ENCODE assay signal across 12 cellular contexts in genomic region chr14:76181546-76181945, GRCh38. TPM values are rescaled to one million over a fixed set of nuclear protein-coding genes. Genes with fewer than 3 reads are reported as not detected.
DNase-seq lines count a peak whose midpoint lies in the region; TF ChIP-seq lines count a peak whose summit lies in the region.
"Had no signal": no experiment of that assay in that cellular context is flagged by ENCODE, and none has a peak within 500 bp of the region (broad histone marks: within the 10 kb centered on the region; RNA-seq: fewer than 3 reads in every experiment).

No MANE protein-coding gene starts in this region.

- H3K36me3 ChIP-seq in GM23248 (ENCODE audit: low read depth) (peaks cover 46% of the 10 kb centered on the region), Peyer's patch (peaks cover 0 to 59% (median 0%) of the 10 kb centered on the region in 3 donors)

- in situ Hi-C loops in GM23248 (cut with MboI): no loop called here

- H3F3A ChIP-seq in GM23248 (ENCODE audit: insufficient read depth): no peaks in the 10 kb centered on the region

- peak; percentile 10 for DNase-seq in AG20443 (ENCODE audit: low spot score)
- DNase-seq in GM23248: peak; percentile 34
- peak; percentile 66 for DNase-seq in RKO (ENCODE audit: low spot score)
- DNase-seq in foreskin fibroblast: peak in 1 of 2 donors; percentile 27
- no peak for DNase-seq in Peyer's patch
- no peak for DNase-seq in HuH-7 (ENCODE audit: low spot score)
- no peak for DNase-seq in activated T-helper 2 cell treated with anti-CD3 and anti-CD28 coated beads, Interferon-gamma antibody, Interleukin-2, Interleukin-4, amounts not matched to agents 10 μg/mL and 5 μg/mL and 100 μg/mL, durations not matched to agents 14 hours and 24 hours and 36 hours (ENCODE audit: low spot score)
- DNase-seq in NCI-H2227 (lab: John Stamatoyannopoulos, UW; ENCODE audit: unreplicated experiment): no peak
- DNase-seq: activated gamma-delta T cell, colonic mucosa, MV-4-11, small intestine had no signal

- H3K79me2 ChIP-seq in GM23248 (ENCODE audit: insufficient read depth): peaks cover 47% of the 10 kb centered on the region

- peaks cover 2% of the 10 kb centered on the region for H3K4me1 Mint-ChIP-seq in activated T-helper 2 cell treated with anti-CD3 and anti-CD28 coated beads, Interferon-gamma antibody, Interleukin-2, Interleukin-4, amounts not matched to agents 10 μg/mL and 5 μg/mL and 100 μg/mL, durations not matched to agents 14 hours and 24 hours and 36 hours (ENCODE audit: low read depth)

- 3 to 7% methylated on average over 1 of the region's 1 CpG for WGBS in GM23248 (ENCODE audit: low coverage in 1 of 2, low lambda C conversion rate in 2 of 2, missing lambda C conversion rate in 2 of 2), 2 experiments

- H3K27ac Mint-ChIP-seq in activated T-helper 2 cell treated with anti-CD3 and anti-CD28 coated beads, Interferon-gamma antibody, Interleukin-2, Interleukin-4, amounts not matched to agents 10 μg/mL and 5 μg/mL and 100 μg/mL, durations not matched to agents 14 hours and 24 hours and 36 hours: no peak overlapping the region

- no peak overlapping the region for H3K4me3 Mint-ChIP-seq in activated T-helper 2 cell treated with anti-CD3 and anti-CD28 coated beads, Interferon-gamma antibody, Interleukin-2, Interleukin-4, amounts not matched to agents 10 μg/mL and 5 μg/mL and 100 μg/mL, durations not matched to agents 14 hours and 24 hours and 36 hours (ENCODE audit: low read depth)

- H3K9me2 ChIP-seq in GM23248 (ENCODE audit: insufficient read depth): no peaks in the 10 kb centered on the region

- H3K4me3 ChIP-seq in GM23248 (no peak overlapping the region), foreskin fibroblast (ENCODE audit: low read depth in 1 of 2, low read length in 2 of 2) (no peak overlapping the region), Peyer's patch (no peak overlapping the region)
- H3K4me3 ChIP-seq: colonic mucosa had no signal

- H3K27me3 ChIP-seq in GM23248 (replicated peaks; ENCODE audit: insufficient read depth) (no peaks in the 10 kb centered on the region), Peyer's patch (no peaks in the 10 kb centered on the region)
- H3K27me3 ChIP-seq: colonic mucosa had no signal

- no peaks in the 10 kb centered on the region for H3K9me3 Mint-ChIP-seq in activated T-helper 2 cell treated with anti-CD3 and anti-CD28 coated beads, Interferon-gamma antibody, Interleukin-2, Interleukin-4, amounts not matched to agents 10 μg/mL and 5 μg/mL and 100 μg/mL, durations not matched to agents 14 hours and 24 hours and 36 hours

- H3K4me2 ChIP-seq in GM23248 (ENCODE audit: unreplicated experiment): no peak overlapping the region

- intact Hi-C loops in activated T-helper 2 cell treated with anti-CD3 and anti-CD28 coated beads, Interferon-gamma antibody, Interleukin-2, Interleukin-4, amounts not matched to agents 10 μg/mL and 5 μg/mL and 100 μg/mL, durations not matched to agents 14 hours and 24 hours and 36 hours (cut with micrococcal nuclease): no loop called here

- H3K9me3 ChIP-seq in GM23248 (ENCODE audit: low read depth) (no peaks in the 10 kb centered on the region), Peyer's patch (no peaks in the 10 kb centered on the region)
- H3K9me3 ChIP-seq: colonic mucosa had no signal

- TF ChIP-seq CTCF in foreskin fibroblast (IDR thresholded peaks at IDR 0.05; ENCODE audit: low read depth, low read length) (peak; percentile 32), Peyer's patch (IDR thresholded peaks at IDR 0.05) (peak in 1 of 6 experiments; percentile 3)

- H4K20me1 ChIP-seq in GM23248 (ENCODE audit: insufficient read depth): no peaks in the 10 kb centered on the region

- no peak overlapping the region for H2AFZ ChIP-seq in GM23248

- peaks cover 78% of the 10 kb centered on the region for H3K36me3 Mint-ChIP-seq in activated T-helper 2 cell treated with anti-CD3 and anti-CD28 coated beads, Interferon-gamma antibody, Interleukin-2, Interleukin-4, amounts not matched to agents 10 μg/mL and 5 μg/mL and 100 μg/mL, durations not matched to agents 14 hours and 24 hours and 36 hours (ENCODE audit: low read depth)

- H3K27ac ChIP-seq in GM23248 (no peak overlapping the region), Peyer's patch (no peak overlapping the region)
- H3K27ac ChIP-seq: colonic mucosa had no signal

- H3K4me1 ChIP-seq in GM23248 (ENCODE audit: insufficient read depth) (no peaks in the 10 kb centered on the region), Peyer's patch (no peaks in the 10 kb centered on the region)
- H3K4me1 ChIP-seq: colonic mucosa had no signal

- no peak overlapping the region for H3K9ac ChIP-seq in GM23248

- no peak for TF ChIP-seq POLR2A in Peyer's patch (IDR thresholded peaks at IDR 0.05)

- no peaks in the 10 kb centered on the region for H3K27me3 Mint-ChIP-seq in activated T-helper 2 cell treated with anti-CD3 and anti-CD28 coated beads, Interferon-gamma antibody, Interleukin-2, Interleukin-4, amounts not matched to agents 10 μg/mL and 5 μg/mL and 100 μg/mL, durations not matched to agents 14 hours and 24 hours and 36 hours (ENCODE audit: low read depth)

RNA-seq across cellular contexts. Expression of gene GPATCH2L, which starts 29.8 kb away (rescaled TPM):
- total RNA-seq in GM23248 (2014; rRNA removed; shearing (Covaris generic)): 35.1 and 46.4 TPM in 2 replicates
- polyA plus RNA-seq in GM23248 (2016; fragmentation: Nextera tagmentation; extraction: Ambion mirVana): 13.6 and 13.7 TPM in 2 replicates
- total RNA-seq in Peyer's patch: 10 to 100 TPM; 27.1 to 70.4 (median 56.1) TPM
- total RNA-seq in activated T-helper 2 cell treated with anti-CD3 and anti-CD28 coated beads, Interferon-gamma antibody, Interleukin-2, Interleukin-4, amounts not matched to agents 10 μg/mL and 5 μg/mL and 100 μg/mL, durations not matched to agents 14 hours and 24 hours and 36 hours: 59.1 and 67.3 TPM in 2 replicates

Comparison
In these comparisons a context has a peak if more than half of its experiments do, and no peak if none do; other contexts are left out.
1. DNase-seq: peak in AG20443 (single experiment), GM23248 (single experiment) and RKO (single experiment); none in Peyer's patch (0 of 3), HuH-7 (single experiment), activated T-helper 2 cell treated with anti-CD3 and anti-CD28 coated beads, Interferon-gamma antibody, Interleukin-2, Interleukin-4, amounts not matched to agents 10 μg/mL and 5 μg/mL and 100 μg/mL, durations not matched to agents 14 hours and 24 hours and 36 hours (single experiment) and NCI-H2227 (single experiment).